ENCODE assay signal across 8 cellular contexts in the genomic region with DNA sequence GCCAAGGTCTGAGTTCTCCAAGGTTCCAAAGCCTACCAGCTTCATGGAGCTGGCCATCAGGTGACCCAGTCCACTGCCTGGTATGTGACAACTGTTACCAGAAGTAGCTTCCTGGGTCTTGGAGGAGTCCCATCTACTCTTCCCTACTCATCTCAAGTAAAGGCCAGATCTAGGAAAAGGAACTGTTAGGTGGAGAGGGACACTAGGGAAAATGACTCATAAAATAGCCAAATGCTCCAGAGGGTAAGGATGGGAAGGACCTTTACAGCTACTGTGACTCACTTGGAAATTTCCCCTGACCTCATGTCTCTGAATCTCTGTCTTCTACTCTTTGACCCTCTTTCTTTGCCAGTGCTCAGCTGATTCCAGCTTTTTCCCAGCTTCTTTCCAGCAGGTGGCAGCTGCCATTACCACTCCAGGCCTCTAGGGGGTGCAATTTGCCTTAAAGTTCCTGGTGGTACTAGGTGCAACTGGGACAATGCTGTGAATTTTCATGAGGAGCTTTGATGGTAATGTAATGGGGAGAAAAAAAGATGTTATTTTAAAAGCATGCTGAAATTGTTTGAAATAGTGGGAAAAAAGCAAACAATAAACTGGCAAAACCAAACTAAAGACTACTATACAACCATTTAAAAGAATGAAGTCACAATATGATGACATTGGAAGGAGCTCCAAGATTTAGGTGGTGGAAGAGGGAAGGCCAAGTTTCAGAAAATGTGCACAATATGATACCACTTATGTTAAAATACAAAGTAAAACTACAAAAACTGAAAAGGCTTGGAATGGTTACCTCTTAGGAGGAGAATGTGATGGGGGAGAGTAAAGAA. TPM values are rescaled to one million over a fixed set of nuclear protein-coding genes. Genes with fewer than 3 reads are reported as not detected.
A peak's percentile ranks its signal among the peaks of the same experiment; 100 is the strongest.
DNase-seq lines count a peak whose midpoint lies in the region; ATAC-seq, FAIRE-seq and TF ChIP-seq lines count a peak whose summit lies in the region.

No MANE protein-coding gene starts in this region.

- H3K4me1 ChIP-seq in mesenchymal stem cell (ENCODE audit: control insufficient read depth, insufficient read depth, low read depth, low read length) (peaks cover 3% of the 10 kb centered on the region), stomach (no peaks in the 10 kb centered on the region)

- H3K4me3 ChIP-seq in mesenchymal stem cell (ENCODE audit: insufficient read depth in 1 of 2, low read depth in 1 of 2, low read length in 2 of 2) (no peak overlapping the region), stomach (no peak overlapping the region)

- H2AFZ ChIP-seq in mesenchymal stem cell (ENCODE audit: low read depth, low read length), result no peak overlapping the region

- no peak overlapping the region for H2BK120ac ChIP-seq in mesenchymal stem cell (ENCODE audit: low read depth, low read length)

- H3K79me1 ChIP-seq in mesenchymal stem cell (replicated peaks; ENCODE audit: low read length, poor library complexity, severe bottlenecking), result peaks cover 5% of the 10 kb centered on the region

- no peak overlapping the region for H4K91ac ChIP-seq in mesenchymal stem cell (ENCODE audit: low read length)

- H2BK5ac ChIP-seq in mesenchymal stem cell (ENCODE audit: low read depth, low read length, poor library complexity, severe bottlenecking), result no peak overlapping the region

- no peak for TF ChIP-seq EP300 in stomach (IDR thresholded peaks at IDR 0.05)

- FAIRE-seq in GM19239 (lab: Jason Lieb, UNC), result no peak
- FAIRE-seq in endometrium (lab: Jason Lieb, UNC), result peak; percentile 65

- H2BK12ac ChIP-seq in mesenchymal stem cell (ENCODE audit: low read length in 2 of 2), result no peak overlapping the region

- H2AK5ac ChIP-seq in mesenchymal stem cell (ENCODE audit: low read length, severe bottlenecking), result no peak overlapping the region

- no peak for ATAC-seq in HG03439 (IDR thresholded peaks at IDR 0.05; ENCODE audit: unreplicated experiment)

- H3K4ac ChIP-seq in mesenchymal stem cell (ENCODE audit: low read depth in 1 of 2, low read length in 2 of 2), result no peak overlapping the region

- no peak overlapping the region for H4K8ac ChIP-seq in mesenchymal stem cell (ENCODE audit: low read length)

- no peak overlapping the region for H3K23ac ChIP-seq in mesenchymal stem cell (ENCODE audit: low read length in 2 of 2)

- no peaks in the 10 kb centered on the region for H3K27me3 ChIP-seq in mesenchymal stem cell (ENCODE audit: control insufficient read depth in 1 of 2, insufficient read depth in 1 of 2, low read length in 2 of 2)
- no peaks in the 10 kb centered on the region for H3K27me3 ChIP-seq in stomach

- H2BK15ac ChIP-seq in mesenchymal stem cell (ENCODE audit: low read depth, poor library complexity, severe bottlenecking), result no peak overlapping the region

- no peaks in the 10 kb centered on the region for H3K9me3 ChIP-seq in mesenchymal stem cell (ENCODE audit: control insufficient read depth, low read length)
- no peaks in the 10 kb centered on the region for H3K9me3 ChIP-seq in stomach

- H3K36me3 ChIP-seq in mesenchymal stem cell (ENCODE audit: control insufficient read depth in 1 of 2, insufficient read depth in 2 of 2, low read depth in 1 of 2, low read length in 2 of 2), result peaks cover 58 to 60% of the 10 kb centered on the region in 2 experiments
- peaks cover 29 to 65% (median 65%) of the 10 kb centered on the region in 4 donors for H3K36me3 ChIP-seq in stomach

- peak overlapping the region; percentile 58 for H3K9ac ChIP-seq in mesenchymal stem cell (ENCODE audit: low read length)

- H3K27ac ChIP-seq in mesenchymal stem cell (ENCODE audit: low read length, poor library complexity, severe bottlenecking), result no peak overlapping the region
- no peak overlapping the region for H3K27ac ChIP-seq in stomach

- H3K18ac ChIP-seq in mesenchymal stem cell (ENCODE audit: low read depth in 1 of 2, low read length in 2 of 2), result no peak overlapping the region

- H3K4me2 ChIP-seq in mesenchymal stem cell (ENCODE audit: low read length, poor library complexity, severe bottlenecking), result no peak overlapping the region

- no peak for DNase-seq in AG09319 (ENCODE audit: extremely low read depth, low read depth)
- peak; percentile 52 for DNase-seq in GM19239 (ENCODE audit: insufficient read length, low spot score)
- DNase-seq in NCI-H345 (lab: John Stamatoyannopoulos, UW), result peak; percentile 69
- DNase-seq in activated CD4-positive, alpha-beta T cell treated with anti-CD3 and anti-CD28 coated beads, Interleukin-2, amount 50 U/mL, for 48 hours, result peak; percentile 63 to 74
- peak; percentile 78 for DNase-seq in mesenchymal stem cell
- DNase-seq in stomach, result peak; percentile 77

- intact Hi-C loops in stomach (cut with DNase I; ENCODE audit: low total_unique reads), result loop anchor here (10.0 kb wide), 1 partner anchor 181 kb away; a partner anchor contains a TSS

- TF ChIP-seq POLR2A in stomach (IDR thresholded peaks at IDR 0.05), result no peak

- TF ChIP-seq CTCF in AG09319 (IDR thresholded peaks at IDR 0.05; ENCODE audit: low read depth, low read length), result peak; percentile 100
- peak in 6 of 7 experiments; percentile 25 to 99 (median 96) for TF ChIP-seq CTCF in stomach (IDR thresholded peaks at IDR 0.05)

- no peak overlapping the region for H3K14ac ChIP-seq in mesenchymal stem cell (ENCODE audit: low read length in 2 of 2)

RNA-seq across cellular contexts. Expression of a gene that starts 27.1 kb away (rescaled TPM):
- 2.2 TPM for polyA plus RNA-seq in mesenchymal stem cell (2013, experiment 1 of 2)
- polyA plus RNA-seq in mesenchymal stem cell (2013, experiment 2 of 2), result 2.2 TPM
- total RNA-seq in stomach, result 10 to 100 TPM in 4 of 5 donors, 1 to 10 TPM in 1; 9.5 to 31.3 (median 19.6) TPM
- polyA plus RNA-seq in stomach, result 1 to 10 TPM in 2 of 3 donors, under 1 TPM in 1; 0.76 to 9.0 (median 3.9) TPM

RNA-seq across cellular contexts. Expression of a gene that starts 54.6 kb away (rescaled TPM):
- polyA plus RNA-seq in mesenchymal stem cell (2013, experiment 1 of 2), result 13.8 TPM
- polyA plus RNA-seq in mesenchymal stem cell (2013, experiment 2 of 2), result 14.0 TPM
- total RNA-seq in stomach, result 10 to 100 TPM in 2 of 5 donors, 1 to 10 TPM in 3; 2.3 to 12.1 (median 8.7) TPM
- polyA plus RNA-seq in stomach, result 10 to 100 TPM in 1 of 3 donors, 1 to 10 TPM in 2; 4.1 to 10.1 (median 5.1) TPM

RNA-seq across cellular contexts. Expression of a gene that starts 54.8 kb away (rescaled TPM):
- polyA plus RNA-seq in mesenchymal stem cell (2013, experiment 1 of 2), result not detected
- not detected for polyA plus RNA-seq in mesenchymal stem cell (2013, experiment 2 of 2)
- total RNA-seq in stomach, result 1 to 10 TPM in 1 of 5 donors, not detected in 4; 1.0 TPM
- polyA plus RNA-seq in stomach, result under 1 TPM in 1 of 3 donors, not detected in 2; 0.31 TPM
